ENCODE assay signal across 23 cellular contexts in the genomic region with DNA sequence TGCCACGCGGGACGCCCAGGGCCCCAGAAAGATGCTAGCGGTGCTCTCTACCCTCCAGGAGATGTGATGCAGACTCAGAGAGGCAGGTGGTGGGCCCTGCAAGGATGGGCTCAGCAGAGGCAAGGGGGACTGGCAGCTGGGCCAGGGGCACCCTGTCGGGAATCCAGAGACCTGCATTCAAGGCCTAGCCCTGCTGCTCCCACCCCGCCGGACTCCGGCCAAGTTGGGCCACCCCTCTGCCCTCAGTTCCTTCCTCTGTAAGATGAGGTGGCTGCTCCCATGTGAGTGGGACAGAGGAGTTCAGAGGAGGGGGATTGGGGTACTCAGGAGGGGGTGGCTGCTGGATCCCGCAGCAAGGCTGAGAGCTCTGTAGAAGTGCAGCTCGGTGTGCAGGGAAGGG.
DNase-seq lines count a peak whose midpoint lies in the region; ATAC-seq and TF ChIP-seq lines count a peak whose summit lies in the region.
"Had no signal": no experiment of that assay in that cellular context is flagged by ENCODE, and none has a peak within 500 bp of the region (broad histone marks: within the 10 kb centered on the region; RNA-seq: fewer than 3 reads in every experiment).

No MANE protein-coding gene starts in this region.

- 91 to 97% (median 94%) methylated on average over 10 of the region's 10 CpGs for WGBS in psoas muscle, 3 donors

- H3K27me3 Mint-ChIP-seq in dendritic cell treated with granulocyte-macrophage colony-stimulating factor and Interleukin-4, amounts not matched to agents 40 ng/mL and 50 ng/mL, for 4 days, result peaks cover 38% of the 10 kb centered on the region
- peaks cover 68% of the 10 kb centered on the region for H3K27me3 Mint-ChIP-seq in stimulated activated memory B cell treated with anti-CD40 and anti-IgM and Interleukin-4, amounts not matched to agents 10 μg/mL and 1 μg/mL and 100 μg/mL, for 72 hours

- TF ChIP-seq CTCF in psoas muscle (IDR thresholded peaks at IDR 0.05) (no peak), uterus (IDR thresholded peaks at IDR 0.05) (no peak)

- peaks cover 33% of the 10 kb centered on the region for H3K4me1 Mint-ChIP-seq in dendritic cell treated with granulocyte-macrophage colony-stimulating factor and Interleukin-4, amounts not matched to agents 40 ng/mL and 50 ng/mL, for 4 days (ENCODE audit: low read depth)
- no peaks in the 10 kb centered on the region for H3K4me1 Mint-ChIP-seq in stimulated activated memory B cell treated with anti-CD40 and anti-IgM and Interleukin-4, amounts not matched to agents 10 μg/mL and 1 μg/mL and 100 μg/mL, for 72 hours
- H3K4me1 Mint-ChIP-seq: CD14-positive monocyte; CD8-positive, alpha-beta memory T cell had no signal

- H3K9me3 ChIP-seq in psoas muscle (no peaks in the 10 kb centered on the region), uterus (no peaks in the 10 kb centered on the region)
- H3K9me3 ChIP-seq: A549, BE2C, HAP-1 had no signal

- H3K9me3 Mint-ChIP-seq in dendritic cell treated with granulocyte-macrophage colony-stimulating factor and Interleukin-4, amounts not matched to agents 40 ng/mL and 50 ng/mL, for 4 days, result no peaks in the 10 kb centered on the region
- H3K9me3 Mint-ChIP-seq in stimulated activated memory B cell treated with anti-CD40 and anti-IgM and Interleukin-4, amounts not matched to agents 10 μg/mL and 1 μg/mL and 100 μg/mL, for 72 hours, result no peaks in the 10 kb centered on the region
- H3K9me3 Mint-ChIP-seq: CD4-positive, alpha-beta T cell; HFFc6 had no signal

- no peak for DNase-seq in psoas muscle
- DNase-seq in Right ventricle myocardium superior, result no peak
- no peak for DNase-seq in uterus
- DNase-seq: 8988T; ACHN; AML-193; BE2C; CD4-positive, alpha-beta T cell; CD8-positive, alpha-beta memory T cell; DMS 273 treated with DMSO at 0.1 percent for 48 hours; DMS79; EL; GDM1; GOT3; HFFc6 had no signal

- H3K4me1 ChIP-seq in psoas muscle (peaks cover 37% of the 10 kb centered on the region), uterus (peaks cover 0 to 8% of the 10 kb centered on the region in 2 donors)
- H3K4me1 ChIP-seq: BE2C; BLaER1 treated with 17β-estradiol and CSF1 and Interleukin-3, amounts not matched to agents 10 nM and 100 nM; HAP-1 had no signal

- intact Hi-C loops in dendritic cell treated with granulocyte-macrophage colony-stimulating factor and Interleukin-4, amounts not matched to agents 40 ng/mL and 50 ng/mL, for 4 days (cut with micrococcal nuclease), result no loop called here
- intact Hi-C loops in psoas muscle (cut with DNase I), result no loop called here
- intact Hi-C loops in Right ventricle myocardium superior (cut with DNase I), result no loop called here
- intact Hi-C loops in uterus (cut with DNase I; ENCODE audit: low total_unique reads), result no loop called here

- H3K36me3 ChIP-seq in psoas muscle (ENCODE audit: insufficient read depth in 1 of 2, low read depth in 1 of 2), result no peaks in the 10 kb centered on the region
- no peaks in the 10 kb centered on the region for H3K36me3 ChIP-seq in uterus
- H3K36me3 ChIP-seq: BE2C; BLaER1 treated with 17β-estradiol and CSF1 and Interleukin-3, amounts not matched to agents 10 nM and 100 nM; HAP-1 had no signal

- no peaks in the 10 kb centered on the region for H3K36me3 Mint-ChIP-seq in dendritic cell treated with granulocyte-macrophage colony-stimulating factor and Interleukin-4, amounts not matched to agents 40 ng/mL and 50 ng/mL, for 4 days (ENCODE audit: low read depth)
- H3K36me3 Mint-ChIP-seq in stimulated activated memory B cell treated with anti-CD40 and anti-IgM and Interleukin-4, amounts not matched to agents 10 μg/mL and 1 μg/mL and 100 μg/mL, for 72 hours, result no peaks in the 10 kb centered on the region
- H3K36me3 Mint-ChIP-seq: CD14-positive monocyte; CD8-positive, alpha-beta memory T cell had no signal

- TF ChIP-seq POLR2A in uterus (IDR thresholded peaks at IDR 0.05), result no peak

- H3K4me3 ChIP-seq in psoas muscle, result no peak overlapping the region
- H3K4me3 ChIP-seq in uterus, result no peak overlapping the region
- H3K4me3 ChIP-seq: A549; BLaER1 treated with 17β-estradiol and CSF1 and Interleukin-3, amounts not matched to agents 10 nM and 100 nM; GM12878; HAP-1 had no signal

- no peaks in the 10 kb centered on the region for H3K27me3 ChIP-seq in psoas muscle (ENCODE audit: insufficient read depth in 3 of 3, low read length in 2 of 3)
- H3K27me3 ChIP-seq in uterus, result no peaks in the 10 kb centered on the region
- H3K27me3 ChIP-seq: BE2C; BLaER1 treated with 17β-estradiol and CSF1 and Interleukin-3, amounts not matched to agents 10 nM and 100 nM had no signal

- H3K27ac Mint-ChIP-seq in dendritic cell treated with granulocyte-macrophage colony-stimulating factor and Interleukin-4, amounts not matched to agents 40 ng/mL and 50 ng/mL, for 4 days, result peak overlapping the region; percentile 3
- no peak overlapping the region for H3K27ac Mint-ChIP-seq in stimulated activated memory B cell treated with anti-CD40 and anti-IgM and Interleukin-4, amounts not matched to agents 10 μg/mL and 1 μg/mL and 100 μg/mL, for 72 hours
- H3K27ac Mint-ChIP-seq: CD4-positive, alpha-beta T cell; CD8-positive, alpha-beta memory T cell; HFFc6 had no signal

- H3K4me3 Mint-ChIP-seq in dendritic cell treated with granulocyte-macrophage colony-stimulating factor and Interleukin-4, amounts not matched to agents 40 ng/mL and 50 ng/mL, for 4 days, result no peak overlapping the region
- no peak overlapping the region for H3K4me3 Mint-ChIP-seq in stimulated activated memory B cell treated with anti-CD40 and anti-IgM and Interleukin-4, amounts not matched to agents 10 μg/mL and 1 μg/mL and 100 μg/mL, for 72 hours
- H3K4me3 Mint-ChIP-seq: CD4-positive, alpha-beta T cell; CD8-positive, alpha-beta memory T cell; HFFc6 had no signal

- ATAC-seq in psoas muscle (no peak), Right ventricle myocardium superior (ENCODE audit: poor library complexity) (no peak), GM18519 (IDR thresholded peaks at IDR 0.05; ENCODE audit: low FRiP score, unreplicated experiment) (no peak)
- peak; percentile 9 for ATAC-seq in stimulated activated memory B cell treated with anti-CD40 and anti-IgM and Interleukin-4, amounts not matched to agents 10 μg/mL and 1 μg/mL and 100 μg/mL, for 72 hours
- ATAC-seq: A549, GM12878 had no signal

- peak overlapping the region; percentile 94 for H3K27ac ChIP-seq in psoas muscle
- H3K27ac ChIP-seq in uterus, result no peak overlapping the region
- H3K27ac ChIP-seq: BLaER1 treated with 17β-estradiol and CSF1 and Interleukin-3, amounts not matched to agents 10 nM and 100 nM had no signal
